13 cellular contexts compared by ENCODE assay signal in the genomic region with DNA sequence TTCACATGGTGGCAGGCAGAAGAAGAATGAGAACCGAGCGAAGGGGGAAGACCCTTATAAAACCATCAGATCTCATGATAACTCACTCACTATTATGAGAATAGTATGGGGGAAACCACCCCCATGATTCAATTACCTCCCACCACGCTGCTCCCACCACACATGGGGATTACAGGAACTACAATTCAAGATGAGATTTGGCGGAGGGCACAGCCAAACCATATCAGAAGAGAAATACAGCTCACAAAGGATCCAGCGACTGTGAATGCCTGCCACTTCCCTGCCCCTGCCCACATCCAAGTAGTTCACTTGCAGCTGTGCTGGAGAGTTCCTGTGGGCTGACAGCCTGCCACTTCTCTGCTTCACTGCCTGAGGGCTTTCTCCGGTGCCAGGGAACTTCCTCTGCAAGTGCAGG.
"Had no signal": no experiment of that assay in that cellular context is flagged by ENCODE, and none has a peak within 500 bp of the region (broad histone marks: within the 10 kb centered on the region; RNA-seq: fewer than 3 reads in every experiment).

No MANE protein-coding gene starts in this region.

- H3K27me3 ChIP-seq: heart left ventricle, right lobe of liver, tibial artery, vagina had no signal

- H3K9me3 ChIP-seq: prostate gland, right lobe of liver, tibial artery, vagina had no signal

- DNase-seq: activated CD8-positive, alpha-beta memory T cell treated with anti-CD3 and anti-CD28 coated beads for 24 hours; activated effector memory CD4-positive, alpha-beta T cell treated with anti-CD3 and anti-CD28 coated beads, Interleukin-2, amount 50 U/mL, for 16 hours; activated naive CD8-positive, alpha-beta T cell treated with anti-CD3 and anti-CD28 coated beads, Interleukin-2, amount 10 ng/mL, durations not matched to agents 7 days and 5 days; aorta; foreskin melanocyte; heart left ventricle; right lobe of liver; spleen; stimulated activated CD4-positive, alpha-beta T cell treated with anti-CD3 and anti-CD28 coated beads, Interleukin-4, amount 100 ng/mL, for 1 hour; tibial artery had no signal

- H3K27ac Mint-ChIP-seq: activated naive CD8-positive, alpha-beta T cell treated with anti-CD3 and anti-CD28 coated beads, Interleukin-2, amount 10 ng/mL, durations not matched to agents 7 days and 5 days; natural killer cell treated with Interleukin-12 subunit alpha and Interleukin-12 subunit beta and Interleukin-15 and Interleukin-18, amount 100 ng/mL, for 72 hours had no signal

- H3K4me3 Mint-ChIP-seq: activated naive CD8-positive, alpha-beta T cell treated with anti-CD3 and anti-CD28 coated beads, Interleukin-2, amount 10 ng/mL, durations not matched to agents 7 days and 5 days; natural killer cell treated with Interleukin-12 subunit alpha and Interleukin-12 subunit beta and Interleukin-15 and Interleukin-18, amount 100 ng/mL, for 72 hours had no signal

- H3K4me1 Mint-ChIP-seq: activated naive CD8-positive, alpha-beta T cell treated with anti-CD3 and anti-CD28 coated beads, Interleukin-2, amount 10 ng/mL, durations not matched to agents 7 days and 5 days had no signal

- H3K36me3 ChIP-seq: heart left ventricle, prostate gland, right lobe of liver, spleen, tibial artery, vagina had no signal

- H3K27me3 Mint-ChIP-seq: activated naive CD8-positive, alpha-beta T cell treated with anti-CD3 and anti-CD28 coated beads, Interleukin-2, amount 10 ng/mL, durations not matched to agents 7 days and 5 days had no signal

- ATAC-seq: heart left ventricle; natural killer cell treated with Interleukin-12 subunit alpha and Interleukin-12 subunit beta and Interleukin-15 and Interleukin-18, amount 100 ng/mL, for 72 hours; right lobe of liver had no signal

- H3K9me3 Mint-ChIP-seq: activated naive CD8-positive, alpha-beta T cell treated with anti-CD3 and anti-CD28 coated beads, Interleukin-2, amount 10 ng/mL, durations not matched to agents 7 days and 5 days had no signal

- H3K4me3 ChIP-seq: heart left ventricle, prostate gland, right lobe of liver, spleen, tibial artery, vagina had no signal

- H3K27ac ChIP-seq: heart left ventricle, prostate gland, right lobe of liver, spleen, tibial artery, vagina had no signal

- H3K4me1 ChIP-seq: heart left ventricle, prostate gland, right lobe of liver, spleen, vagina had no signal

- H3K36me3 Mint-ChIP-seq: activated naive CD8-positive, alpha-beta T cell treated with anti-CD3 and anti-CD28 coated beads, Interleukin-2, amount 10 ng/mL, durations not matched to agents 7 days and 5 days; natural killer cell treated with Interleukin-12 subunit alpha and Interleukin-12 subunit beta and Interleukin-15 and Interleukin-18, amount 100 ng/mL, for 72 hours had no signal
